6 cellular contexts compared by ENCODE assay signal in the genomic region with DNA sequence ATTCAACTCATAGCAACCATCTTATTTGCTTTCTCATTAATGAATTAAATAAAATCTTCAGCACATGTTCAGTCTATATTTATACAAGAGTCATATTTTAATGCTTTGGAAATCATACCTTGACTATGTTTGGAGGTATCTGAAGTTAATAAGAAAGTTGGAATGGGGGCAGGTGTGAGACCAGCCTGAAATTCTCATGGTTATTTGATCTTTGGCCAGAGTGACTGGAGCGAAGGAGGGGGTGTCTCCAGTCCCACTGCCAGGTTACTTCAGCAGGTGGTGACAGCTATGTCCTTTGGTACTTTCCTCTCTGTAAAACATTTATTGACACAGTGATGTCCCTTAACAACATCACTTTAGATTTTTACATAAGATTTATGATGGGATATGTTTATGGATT.
"Had no signal": no experiment of that assay in that cellular context is flagged by ENCODE, and none has a peak within 500 bp of the region (broad histone marks: within the 10 kb centered on the region; RNA-seq: fewer than 3 reads in every experiment).

No MANE protein-coding gene starts in this region.

- H3K4me3 ChIP-seq: K562 had no signal

- ATAC-seq: HepG2, K562 had no signal

- DNase-seq: IMR-90, KBM-7 had no signal

- H3K27ac ChIP-seq: HL-60 had no signal

- FAIRE-seq: HepG2, HTR-8/SVneo, K562 had no signal
